In the genomic region with DNA sequence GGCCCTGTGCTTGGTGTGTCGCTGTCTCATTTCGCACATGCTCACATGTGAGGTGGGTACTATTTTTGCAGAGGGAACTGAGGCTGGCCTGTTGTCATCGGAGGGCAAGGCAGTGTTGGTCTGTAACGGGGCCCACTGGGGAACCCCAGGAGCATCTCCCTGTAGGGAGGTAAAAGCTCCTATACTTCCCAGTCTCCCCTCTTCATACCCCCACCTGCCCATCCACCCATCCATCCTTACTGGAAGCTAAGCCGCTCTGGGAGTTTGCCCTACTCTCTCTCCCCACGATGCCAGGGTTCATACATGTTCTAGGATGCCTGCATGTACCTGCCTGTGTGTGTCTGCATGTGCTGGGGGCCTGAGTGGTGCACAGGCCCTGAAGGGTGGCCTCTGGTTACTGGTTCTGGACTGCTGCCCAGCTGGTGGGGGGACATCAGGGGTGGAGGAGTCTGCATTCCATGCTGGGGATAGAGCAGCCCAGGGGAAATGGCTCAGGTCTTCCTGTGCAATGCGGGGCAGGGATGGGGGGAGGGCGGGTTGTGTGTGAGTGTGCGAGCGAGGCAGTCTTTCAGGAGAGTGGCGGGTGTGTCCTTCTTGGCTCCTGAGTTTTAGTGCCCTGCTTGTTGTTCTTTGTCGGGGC, we compare ENCODE assay signal across 1 cellular context.
TF ChIP-seq lines count a peak whose summit lies in the region.

No MANE protein-coding gene starts in this region.

TF ChIP-seq in H1, 55 proteins besides CTCF, POLR2A, EP300 and RAD21:
- TF ChIP-seq EGR1 (IDR thresholded peaks at IDR 0.05; ENCODE audit: borderline replicate concordance, low read depth, low read length) (no peak), SAP30 (IDR thresholded peaks at IDR 0.05; ENCODE audit: insufficient read depth, insufficient replicate concordance, low read length) (no peak), JUND (IDR thresholded peaks at IDR 0.05; ENCODE audit: low read length) (no peak), RBBP5 (IDR thresholded peaks at IDR 0.05; ENCODE audit: borderline replicate concordance, low read depth, low read length) (no peak), TAF7 (optimal IDR thresholded peaks at IDR 0.05; ENCODE audit: borderline replicate concordance, low read depth, low read length) (no peak), GABPA (IDR thresholded peaks at IDR 0.05; ENCODE audit: borderline replicate concordance, insufficient read depth, low read length) (no peak), SP1 (IDR thresholded peaks at IDR 0.05; ENCODE audit: low read depth, low read length) (no peak), CBX8 (IDR thresholded peaks at IDR 0.05; ENCODE audit: borderline replicate concordance, low read depth, low read length) (no peak), BRCA1 (IDR thresholded peaks at IDR 0.05; ENCODE audit: low read depth, low read length) (no peak), HDAC6 (IDR thresholded peaks at IDR 0.05; ENCODE audit: low read depth, low read length) (no peak), KDM5A (IDR thresholded peaks at IDR 0.05; ENCODE audit: low read length) (no peak), POLR2AphosphoS5 (IDR thresholded peaks at IDR 0.05; ENCODE audit: low read depth, low read length) (no peak), SIX5 (IDR thresholded peaks at IDR 0.05; ENCODE audit: low read depth, low read length) (no peak), TCF12 (IDR thresholded peaks at IDR 0.05; ENCODE audit: low read depth, low read length) (no peak), POU5F1 (IDR thresholded peaks at IDR 0.05; ENCODE audit: low read depth, low read length) (no peak), EZH2 (IDR thresholded peaks at IDR 0.05; ENCODE audit: low read depth, low read length, severe bottlenecking) (no peak)
- TF ChIP-seq, protein P1, sequence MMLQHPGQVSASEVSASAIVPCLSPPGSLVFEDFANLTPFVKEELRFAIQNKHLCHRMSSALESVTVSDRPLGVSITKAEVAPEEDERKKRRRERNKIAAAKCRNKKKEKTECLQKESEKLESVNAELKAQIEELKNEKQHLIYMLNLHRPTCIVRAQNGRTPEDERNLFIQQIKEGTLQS (IDR thresholded peaks at IDR 0.05; ENCODE audit: insufficient read depth, low read depth, low read length) = no peak
